Comparison of ENCODE assay signal across 23 cellular contexts in genomic region chr4:169985881-169986280, GRCh38.
"Had no signal": no experiment of that assay in that cellular context is flagged by ENCODE, and none has a peak within 500 bp of the region (broad histone marks: within the 10 kb centered on the region; RNA-seq: fewer than 3 reads in every experiment).

No MANE protein-coding gene starts in this region.

- H3K9me3 Mint-ChIP-seq: activated CD4-positive, alpha-beta memory T cell treated with anti-CD3 and anti-CD28 coated beads, Interleukin-2, amount 10 ng/mL, durations not matched to agents 7 days and 5 days; activated naive CD4-positive, alpha-beta T cell treated with anti-CD3 and anti-CD28 coated beads for 36 hours; activated T-helper 17 cell treated with anti-CD3 and anti-CD28 coated beads, Interleukin-2, amount 50 U/mL, for 72 hours; brain had no signal

- H3K36me3 Mint-ChIP-seq: activated naive CD8-positive, alpha-beta T cell; brain had no signal

- H3K27me3 Mint-ChIP-seq: brain had no signal

- DNase-seq: activated CD4-positive, alpha-beta memory T cell treated with anti-CD3 and anti-CD28 coated beads, Interleukin-2, amount 10 ng/mL, durations not matched to agents 7 days and 5 days; activated CD4-positive, alpha-beta T cell treated with anti-CD3 and anti-CD28 coated beads for 36 hours; activated CD4-positive, alpha-beta T cell treated with anti-CD3 and anti-CD28 coated beads, Interleukin-2, amount 50 U/mL, for 1 hour; activated gamma-delta T cell; activated naive CD4-positive, alpha-beta T cell treated with anti-CD3 and anti-CD28 coated beads for 36 hours; activated T-cell treated with anti-CD3 and anti-CD28 coated beads for 4 hours; activated T-cell treated with anti-CD3 and anti-CD28 coated beads, Interleukin-2, amount 50 U/mL, for 48 hours; amygdala; KG1; MV-4-11; NCI-H1092 treated with DMSO at 0.1 percent for 48 hours; NCI-H1417 treated with DMSO at 0.1 percent for 48 hours; NCI-H1694 treated with DMSO at 0.1 percent for 48 hours; NCI-H2081; NCI-H510A treated with DMSO at 0.1 percent for 48 hours; PC-9; SIG-M5; T-helper 2 cell; T1000 had no signal

- H3K27ac ChIP-seq: PC-9, VCaP had no signal

- H3K4me3 ChIP-seq: PC-9 had no signal

- H3K4me2 ChIP-seq: PC-9 had no signal

- ATAC-seq: activated CD4-positive, alpha-beta T cell treated with anti-CD3 and anti-CD28 coated beads for 36 hours; activated T-helper 17 cell treated with anti-CD3 and anti-CD28 coated beads, Interleukin-2, amount 50 U/mL, for 72 hours had no signal

- H2AFZ ChIP-seq: PC-9 had no signal

- H3K27ac Mint-ChIP-seq: activated CD4-positive, alpha-beta memory T cell treated with anti-CD3 and anti-CD28 coated beads, Interleukin-2, amount 10 ng/mL, durations not matched to agents 7 days and 5 days; activated CD4-positive, alpha-beta T cell treated with anti-CD3 and anti-CD28 coated beads for 36 hours; activated naive CD4-positive, alpha-beta T cell treated with anti-CD3 and anti-CD28 coated beads for 36 hours; activated naive CD8-positive, alpha-beta T cell; activated T-helper 17 cell treated with anti-CD3 and anti-CD28 coated beads, Interleukin-2, amount 50 U/mL, for 72 hours; brain had no signal

- H3K4me1 Mint-ChIP-seq: activated CD4-positive, alpha-beta T cell treated with anti-CD3 and anti-CD28 coated beads for 36 hours had no signal

- H3K4me3 Mint-ChIP-seq: activated CD4-positive, alpha-beta memory T cell treated with anti-CD3 and anti-CD28 coated beads, Interleukin-2, amount 10 ng/mL, durations not matched to agents 7 days and 5 days; activated CD4-positive, alpha-beta T cell treated with anti-CD3 and anti-CD28 coated beads for 36 hours; activated naive CD4-positive, alpha-beta T cell treated with anti-CD3 and anti-CD28 coated beads for 36 hours; activated naive CD8-positive, alpha-beta T cell; activated T-helper 17 cell treated with anti-CD3 and anti-CD28 coated beads, Interleukin-2, amount 50 U/mL, for 72 hours; brain had no signal
